ENCODE assay signal across 1 cellular context in genomic region chr2:113198790-113199612, GRCh38.
A peak's percentile ranks its signal among the peaks of the same experiment; 100 is the strongest.
TF ChIP-seq lines count a peak whose summit lies in the region.

No MANE protein-coding gene starts in this region.

TF ChIP-seq in A549, 52 proteins besides CTCF, POLR2A, EP300 and RAD21:
- TF ChIP-seq NR3C1 (IDR thresholded peaks at IDR 0.05) (no peak), FOXS1 (CRISPR knock-in tag; IDR thresholded peaks at IDR 0.05) (no peak), HEYL (CRISPR knock-in tag; IDR thresholded peaks at IDR 0.05) (no peak), KDM1A (IDR thresholded peaks at IDR 0.05; ENCODE audit: low read depth) (no peak), FOSL2 (IDR thresholded peaks at IDR 0.05) (no peak), FOSL2 (CRISPR knock-in tag; IDR thresholded peaks at IDR 0.05) (0 out of 2 replicates have a peak, but pooled peaks have one; percentile 4), ATOH8 (CRISPR knock-in tag; IDR thresholded peaks at IDR 0.05; ENCODE audit: low read depth) (peak; percentile 55; the same call in 1 of the 2 replicates), EHF (CRISPR knock-in tag; IDR thresholded peaks at IDR 0.05) (no peak), RCOR1 (IDR thresholded peaks at IDR 0.05; ENCODE audit: low read depth, low read length) (no peak), HES2 (IDR thresholded peaks at IDR 0.05) (no peak), ELK1 (IDR thresholded peaks at IDR 0.05; ENCODE audit: low read depth, low read length) (no peak), MAX (IDR thresholded peaks at IDR 0.05) (peak; percentile 98), TP53 (CRISPR knock-in tag; IDR thresholded peaks at IDR 0.05) (0 out of 2 replicates have a peak, but pooled peaks have one; percentile 28), HOXA7 (CRISPR knock-in tag; IDR thresholded peaks at IDR 0.05) (peak; percentile 84; the same call in 1 of the 2 replicates), PHF8 (IDR thresholded peaks at IDR 0.05; ENCODE audit: borderline replicate concordance, low read depth) (peak; percentile 67; the same call in 1 of the 2 replicates), NFE2L2 (conservative IDR thresholded peaks at IDR 0.05; ENCODE audit: low read length) (no peak), HDAC2 (IDR thresholded peaks at IDR 0.05) (no peak), CEBPB (IDR thresholded peaks at IDR 0.05) (no peak), PBX3 (IDR thresholded peaks at IDR 0.05) (no peak), E2F6 (IDR thresholded peaks at IDR 0.05; ENCODE audit: borderline replicate concordance, low read depth) (peak; percentile 82), GATA3 (IDR thresholded peaks at IDR 0.05; ENCODE audit: borderline replicate concordance) (no peak), FOSB (CRISPR knock-in tag; IDR thresholded peaks at IDR 0.05) (no peak), MAZ (IDR thresholded peaks at IDR 0.05; ENCODE audit: borderline replicate concordance, low read depth, low read length) (no peak), RARB (CRISPR knock-in tag; IDR thresholded peaks at IDR 0.05) (no peak), BHLHE40 (IDR thresholded peaks at IDR 0.05; ENCODE audit: low read depth, low read length) (no peak), CBX8 (IDR thresholded peaks at IDR 0.05) (no peak), USF2 (IDR thresholded peaks at IDR 0.05) (no peak), RFX5 (IDR thresholded peaks at IDR 0.05) (no peak), HOXB5 (CRISPR knock-in tag; IDR thresholded peaks at IDR 0.05) (peak; percentile 61), SMC3 (IDR thresholded peaks at IDR 0.05) (peak; percentile 95), BCL3 (IDR thresholded peaks at IDR 0.05) (0 out of 3 replicates have a peak, but pooled peaks have one; percentile 55), TFCP2L1 (CRISPR knock-in tag; IDR thresholded peaks at IDR 0.05) (no peak), ZC3H11A (IDR thresholded peaks at IDR 0.05) (no peak), MYC (IDR thresholded peaks at IDR 0.05; ENCODE audit: borderline replicate concordance, low read length) (peak; percentile 97), ESRRA (IDR thresholded peaks at IDR 0.05; ENCODE audit: borderline replicate concordance, low read length) (no peak), CBX2 (IDR thresholded peaks at IDR 0.05; ENCODE audit: borderline replicate concordance, low read depth) (no peak), HOXB13 (CRISPR knock-in tag; IDR thresholded peaks at IDR 0.05; ENCODE audit: low read depth) (peak; percentile 59; the same call in 1 of the 2 replicates), NPAS2 (CRISPR knock-in tag; IDR thresholded peaks at IDR 0.05; ENCODE audit: borderline replicate concordance) (peak; percentile 69; the same call in 1 of the 2 replicates), CHD4 (IDR thresholded peaks at IDR 0.05; ENCODE audit: borderline replicate concordance) (no peak), EHMT2 (IDR thresholded peaks at IDR 0.05; ENCODE audit: low read depth) (no peak), MAFK (IDR thresholded peaks at IDR 0.05; ENCODE audit: partially characterized antibody) (no peak), JUNB (IDR thresholded peaks at IDR 0.05) (no peak), KDM5A (IDR thresholded peaks at IDR 0.05) (no peak), SREBF2 (IDR thresholded peaks at IDR 0.05) (no peak), ZFP36 (IDR thresholded peaks at IDR 0.05; ENCODE audit: borderline replicate concordance, partially characterized antibody) (no peak), HMGXB4 (CRISPR knock-in tag; IDR thresholded peaks at IDR 0.05; ENCODE audit: borderline replicate concordance) (peak; percentile 12; the same call in 1 of the 2 replicates), REST (IDR thresholded peaks at IDR 0.05) (no peak), CHD2 (IDR thresholded peaks at IDR 0.05; ENCODE audit: low read length, partially characterized antibody) (no peak), ZNF302 (CRISPR knock-in tag; IDR thresholded peaks at IDR 0.05) (no peak), POLR2AphosphoS2 (conservative IDR thresholded peaks at IDR 0.05; ENCODE audit: low read length) (no peak), ZSCAN20 (CRISPR knock-in tag; IDR thresholded peaks at IDR 0.05) (no peak), JUN (IDR thresholded peaks at IDR 0.05) (peak; percentile 52 to 82; a peak in 4 of 5 replicates), RNF2 (IDR thresholded peaks at IDR 0.05; ENCODE audit: borderline replicate concordance, low read depth) (no peak)
TF ChIP-seq in A549: peak in this region for 15.
